8 cellular contexts compared by ENCODE assay signal in genomic region chr4:139015948-139016451, GRCh38. TPM values are rescaled to one million over a fixed set of nuclear protein-coding genes. Genes with fewer than 3 reads are reported as not detected.
DNase-seq lines count a peak whose midpoint lies in the region; ATAC-seq, FAIRE-seq and TF ChIP-seq lines count a peak whose summit lies in the region.

No MANE protein-coding gene starts in this region.

- FAIRE-seq in D721Med (lab: Jason Lieb, UNC): no peak

- ATAC-seq in GM19468 (IDR thresholded peaks at IDR 0.05; ENCODE audit: extremely low read depth, unreplicated experiment) (peak; percentile 1), WTC11 (no peak)
- ATAC-seq in stimulated activated effector memory CD8-positive, alpha-beta T cell treated with anti-CD3 and anti-CD28 coated beads, Interleukin-12 subunit alpha, Interleukin-12 subunit beta, amount 100 ng/mL, for 72 hours: peak; percentile 43

- H3K9ac ChIP-seq in duodenal mucosa (ENCODE audit: low read depth in 1 of 2, low read length in 2 of 2): peak overlapping the region; percentile 50 to 67

- no peaks in the 10 kb centered on the region for H3K9me3 Mint-ChIP-seq in WTC11
- no peaks in the 10 kb centered on the region for H3K9me3 Mint-ChIP-seq in stimulated activated effector memory CD8-positive, alpha-beta T cell treated with anti-CD3 and anti-CD28 coated beads, Interleukin-12 subunit alpha, Interleukin-12 subunit beta, amount 100 ng/mL, for 72 hours

- H3K9me2 ChIP-seq in DOHH2 (replicated peaks; ENCODE audit: control insufficient read depth, low read length): no peaks in the 10 kb centered on the region

- DNase-seq in HT1080 (ENCODE audit: low read depth) (peak; percentile 26), WTC11 (ENCODE audit: low spot score) (no peak), D721Med (ENCODE audit: insufficient read length, low spot score) (no peak)
- no peak for DNase-seq in stimulated activated effector memory CD8-positive, alpha-beta T cell treated with anti-CD3 and anti-CD28 coated beads, Interleukin-12 subunit alpha, Interleukin-12 subunit beta, amount 100 ng/mL, for 72 hours (ENCODE audit: low spot score in 2 of 2)

- H3K4me1 ChIP-seq in DOHH2 (ENCODE audit: control insufficient read depth, low read length): peaks cover 45% of the 10 kb centered on the region
- peaks cover 19 to 24% of the 10 kb centered on the region in 2 donors for H3K4me1 ChIP-seq in duodenal mucosa (ENCODE audit: control insufficient read depth in 1 of 2, insufficient read depth in 2 of 2, low read length in 2 of 2)
- peaks cover 45% of the 10 kb centered on the region for H3K4me1 ChIP-seq in mesodermal cell (ENCODE audit: control insufficient read depth, insufficient read depth, low read length, poor library complexity, severe bottlenecking)

- H3K4me3 ChIP-seq in DOHH2 (ENCODE audit: low read length) (peak overlapping the region; percentile 83), duodenal mucosa (ENCODE audit: low read depth in 1 of 2, low read length in 2 of 2) (peak overlapping the region; percentile 75 to 91), mesodermal cell (ENCODE audit: extremely low read depth, insufficient read depth, low read length, poor library complexity, severe bottlenecking) (peak overlapping the region; percentile 67)

- H3K36me3 ChIP-seq in DOHH2 (ENCODE audit: control insufficient read depth, low read length): peaks cover 22% of the 10 kb centered on the region
- no peaks in the 10 kb centered on the region for H3K36me3 ChIP-seq in duodenal mucosa (ENCODE audit: control insufficient read depth in 1 of 2, insufficient read depth in 2 of 2, low read length in 2 of 2)
- H3K36me3 ChIP-seq in mesodermal cell (ENCODE audit: control insufficient read depth, insufficient read depth, low read length): peaks cover 15% of the 10 kb centered on the region

- POLR2A ChIA-PET in WTC11 (lab: Charles Lee): interaction anchor here (1.6 kb wide), 1 partner anchor 285 kb away, joined by 4 read pairs; the partner anchor contains the start of gene NAA15

- TF ChIP-seq CTCF in DOHH2 (IDR thresholded peaks at IDR 0.05; ENCODE audit: low read depth, low read length, poor library complexity, severe bottlenecking) (no peak), WTC11 (IDR thresholded peaks at IDR 0.05) (no peak), D721Med (IDR thresholded peaks at IDR 0.05; ENCODE audit: insufficient read depth, missing control alignments) (no peak)

- H3F3A ChIP-seq in DOHH2 (ENCODE audit: control insufficient read depth, insufficient read depth): no peaks in the 10 kb centered on the region

- H3K9me3 ChIP-seq in DOHH2 (ENCODE audit: control insufficient read depth, insufficient read depth, low read length) (no peaks in the 10 kb centered on the region), duodenal mucosa (ENCODE audit: control insufficient read depth in 1 of 2, low read length in 2 of 2) (no peaks in the 10 kb centered on the region), mesodermal cell (ENCODE audit: control insufficient read depth, low read length) (no peaks in the 10 kb centered on the region)

- no peaks in the 10 kb centered on the region for H3K27me3 Mint-ChIP-seq in WTC11 (ENCODE audit: low read depth)

- peaks cover 4% of the 10 kb centered on the region for H3K36me3 Mint-ChIP-seq in WTC11
- peaks cover 18% of the 10 kb centered on the region for H3K36me3 Mint-ChIP-seq in stimulated activated effector memory CD8-positive, alpha-beta T cell treated with anti-CD3 and anti-CD28 coated beads, Interleukin-12 subunit alpha, Interleukin-12 subunit beta, amount 100 ng/mL, for 72 hours

- 0 to 1% methylated on average over 35 to 53 of the region's 54 CpGs for WGBS in mesodermal cell (ENCODE audit: insufficient coverage in 2 of 2), 2 experiments

- peak overlapping the region; percentile 91 for H3K27ac Mint-ChIP-seq in WTC11
- H3K27ac Mint-ChIP-seq in stimulated activated effector memory CD8-positive, alpha-beta T cell treated with anti-CD3 and anti-CD28 coated beads, Interleukin-12 subunit alpha, Interleukin-12 subunit beta, amount 100 ng/mL, for 72 hours: peak overlapping the region; percentile 96

- CTCF ChIA-PET in WTC11 (lab: Charles Lee): interaction anchor here (1.9 kb wide), 1 partner anchor 15 kb away, joined by 10 read pairs; no protein-coding TSS in a partner anchor

- H3K4me3 Mint-ChIP-seq in WTC11: peak overlapping the region; percentile 93
- peak overlapping the region; percentile 72 for H3K4me3 Mint-ChIP-seq in stimulated activated effector memory CD8-positive, alpha-beta T cell treated with anti-CD3 and anti-CD28 coated beads, Interleukin-12 subunit alpha, Interleukin-12 subunit beta, amount 100 ng/mL, for 72 hours

- peak overlapping the region; percentile 51 for H3K27ac ChIP-seq in DOHH2 (ENCODE audit: low read depth, low read length)
- peak overlapping the region; percentile 83 for H3K27ac ChIP-seq in duodenal mucosa (ENCODE audit: low read depth, low read length)
- H3K27ac ChIP-seq in mesodermal cell (ENCODE audit: low read depth, low read length, severe bottlenecking): peak overlapping the region; percentile 100

- peak overlapping the region; percentile 81 for H3K4me2 ChIP-seq in DOHH2 (ENCODE audit: low read length)

- H3K4me1 Mint-ChIP-seq in WTC11: peaks cover 60% of the 10 kb centered on the region
- H3K4me1 Mint-ChIP-seq in stimulated activated effector memory CD8-positive, alpha-beta T cell treated with anti-CD3 and anti-CD28 coated beads, Interleukin-12 subunit alpha, Interleukin-12 subunit beta, amount 100 ng/mL, for 72 hours: peaks cover 20% of the 10 kb centered on the region

- peaks cover 18% of the 10 kb centered on the region; the same call in 1 of the 2 replicates for H4K20me1 ChIP-seq in DOHH2 (ENCODE audit: control insufficient read depth, insufficient read depth, low read depth, low read length)

- peaks cover 54% of the 10 kb centered on the region for H3K79me2 ChIP-seq in DOHH2 (ENCODE audit: control insufficient read depth, low read length)

- H3K27me3 ChIP-seq in DOHH2 (ENCODE audit: control insufficient read depth, low read length) (no peaks in the 10 kb centered on the region), duodenal mucosa (ENCODE audit: control insufficient read depth in 1 of 2, insufficient read depth in 2 of 2, low read length in 2 of 2) (no peaks in the 10 kb centered on the region)

TF ChIP-seq in WTC11, 78 proteins besides CTCF, POLR2A, EP300 and RAD21 (continues in another document):
- TF ChIP-seq TCF7 (CRISPR knock-in tag; IDR thresholded peaks at IDR 0.05; ENCODE audit: low read depth) (no peak), NFE2L1 (CRISPR knock-in tag; IDR thresholded peaks at IDR 0.05) (0 out of 2 replicates have a peak, but pooled peaks have one; percentile 2), ZNF671 (CRISPR knock-in tag; IDR thresholded peaks at IDR 0.05) (no peak), CREM (CRISPR knock-in tag; IDR thresholded peaks at IDR 0.05) (peak; percentile 44; the same call in 1 of the 2 replicates), GTF2I (CRISPR knock-in tag; conservative IDR thresholded peaks at IDR 0.05) (no peak), NFYB (CRISPR knock-in tag; conservative IDR thresholded peaks at IDR 0.05; ENCODE audit: low read depth) (no peak), RELA (CRISPR knock-in tag; IDR thresholded peaks at IDR 0.05; ENCODE audit: borderline replicate concordance) (no peak), E2F1 (CRISPR knock-in tag; IDR thresholded peaks at IDR 0.05) (no peak), CBFB (CRISPR knock-in tag; IDR thresholded peaks at IDR 0.05; ENCODE audit: low read depth) (no peak), GABPB1 (CRISPR knock-in tag; IDR thresholded peaks at IDR 0.05) (no peak), NR1H2 (CRISPR knock-in tag; IDR thresholded peaks at IDR 0.05) (no peak), NR3C1 (CRISPR knock-in tag; conservative IDR thresholded peaks at IDR 0.05; ENCODE audit: low read depth) (0 out of 2 replicates have a peak, but pooled peaks have one; percentile 59), CDX4 (CRISPR knock-in tag; IDR thresholded peaks at IDR 0.05; ENCODE audit: borderline replicate concordance) (no peak)

RNA-seq across cellular contexts. Expression of gene NOCT, which starts 0.4 kb away (rescaled TPM):
- 25.2 and 30.4 TPM in 2 replicates for total RNA-seq in HT1080 (2014; rRNA removed; shearing (Covaris generic))
- polyA plus RNA-seq in HT1080 (2015; cell fraction: cytosol; rRNA removed): 7.3 and 9.7 TPM in 2 replicates
- 7.4 and 9.8 TPM in 2 replicates for polyA plus RNA-seq in HT1080 (2015; cell fraction: nucleus; rRNA removed)
- total RNA-seq in WTC11 (2021): 37.9 to 43.4 TPM (median 39.2 TPM) in 3 replicates
- polyA plus RNA-seq in mesodermal cell (2013, experiment 1 of 2): 7.7 TPM
- polyA plus RNA-seq in mesodermal cell (2013, experiment 2 of 2): 6.7 TPM
